Comparison of ENCODE assay signal across 21 cellular contexts in genomic region chr12:62716037-62716436, GRCh38.
DNase-seq lines count a peak whose midpoint lies in the region; ATAC-seq, FAIRE-seq and TF ChIP-seq lines count a peak whose summit lies in the region.
"Had no signal": no experiment of that assay in that cellular context is flagged by ENCODE, and none has a peak within 500 bp of the region (broad histone marks: within the 10 kb centered on the region; RNA-seq: fewer than 3 reads in every experiment).

No MANE protein-coding gene starts in this region.

- H3K4me3 ChIP-seq in HepG2 (replicated peaks in 1 of 3; ENCODE audit: insufficient read depth in 1 of 3, low read depth in 2 of 3, low read length in 3 of 3) (no peak overlapping the region), right lobe of liver (no peak overlapping the region), H1 (ENCODE audit: extremely low read depth in 1 of 4, insufficient read depth in 2 of 4, low read depth in 3 of 4, low read length in 4 of 4) (no peak overlapping the region), OCI-LY7 (ENCODE audit: low read depth, low read length, poor library complexity, severe bottlenecking) (no peak overlapping the region)

- H3K4me3 Mint-ChIP-seq in nephron, result no peak overlapping the region
- H3K4me3 Mint-ChIP-seq: B cell had no signal

- no peak overlapping the region for H2BK20ac ChIP-seq in H1 (ENCODE audit: low read length)

- no peaks in the 10 kb centered on the region for H3K9me2 ChIP-seq in OCI-LY7 (ENCODE audit: insufficient read depth, low read length)
- H3K9me2 ChIP-seq: SK-N-SH had no signal

- TF ChIP-seq POLR2A in HepG2 (IDR thresholded peaks at IDR 0.05; ENCODE audit: insufficient read depth in 1 of 2, low read depth in 2 of 2, low read length in 2 of 2) (no peak), right lobe of liver (IDR thresholded peaks at IDR 0.05) (no peak), H1 (IDR thresholded peaks at IDR 0.05; ENCODE audit: control extremely low read depth in 1 of 2, low read depth in 2 of 2, low read length in 2 of 2) (no peak)

- POLR2A ChIA-PET in HepG2 (lab: Yijun Ruan, JAX) (no interaction called here), H1 (lab: Charles Lee; ENCODE audit: partially characterized antibody) (interaction anchor here (0.5 to 1.8 kb wide), 5 partner anchors 8 to 105 kb away, joined by 3 to 7 read pairs (median 4); no protein-coding TSS in a partner anchor), OCI-LY7 (lab: Charles Lee) (no interaction called here)

- H3K79me2 ChIP-seq in HepG2 (ENCODE audit: insufficient read depth, low read length) (no peaks in the 10 kb centered on the region), H1 (ENCODE audit: control insufficient read depth in 1 of 2, insufficient read depth in 2 of 2, low read length in 2 of 2) (no peaks in the 10 kb centered on the region), OCI-LY7 (ENCODE audit: insufficient read depth, low read depth, low read length) (no peaks in the 10 kb centered on the region)

- no peak for TF ChIP-seq CTCF in HepG2 (CRISPR knock-in tag; IDR thresholded peaks at IDR 0.05)
- TF ChIP-seq CTCF in right lobe of liver (IDR thresholded peaks at IDR 0.05), result no peak
- no peak for TF ChIP-seq CTCF in H1 (IDR thresholded peaks at IDR 0.05; ENCODE audit: control extremely low read depth in 1 of 3, insufficient read depth in 1 of 3, low read depth in 1 of 3, low read length in 3 of 3)
- no peak for TF ChIP-seq CTCF in nephron (IDR thresholded peaks at IDR 0.05; ENCODE audit: unreplicated experiment in 3 of 3)
- TF ChIP-seq CTCF in OCI-LY7 (conservative IDR thresholded peaks at IDR 0.05; ENCODE audit: low read length), result no peak

- no peaks in the 10 kb centered on the region for H3K79me1 ChIP-seq in H1 (ENCODE audit: low read depth, low read length)

- H2AFZ ChIP-seq in HepG2 (ENCODE audit: low read length), result no peak overlapping the region
- no peak overlapping the region for H2AFZ ChIP-seq in H1 (ENCODE audit: low read length)
- H2AFZ ChIP-seq in OCI-LY7 (ENCODE audit: low read length), result no peak overlapping the region

- H3K4me2 ChIP-seq in HepG2 (ENCODE audit: low read depth, low read length), result no peak overlapping the region
- no peak overlapping the region for H3K4me2 ChIP-seq in H1 (ENCODE audit: insufficient read depth in 1 of 2, low read depth in 2 of 2, low read length in 2 of 2)
- no peak overlapping the region for H3K4me2 ChIP-seq in OCI-LY7 (ENCODE audit: low read length)
- H3K4me2 ChIP-seq: SK-N-SH had no signal

- intact Hi-C loops in HepG2 (cut with micrococcal nuclease; ENCODE audit: unreplicated experiment) (no loop called here), right lobe of liver (cut with DNase I) (no loop called here), OCI-LY7 (cut with micrococcal nuclease; ENCODE audit: unreplicated experiment) (no loop called here)

- no peak for TF ChIP-seq RAD21 in HepG2 (CRISPR knock-in tag; IDR thresholded peaks at IDR 0.05)
- no peak for TF ChIP-seq RAD21 in H1 (IDR thresholded peaks at IDR 0.05 in 1 of 2, conservative IDR thresholded peaks at IDR 0.05 in 1 of 2; ENCODE audit: low read depth in 2 of 2, low read length in 2 of 2)

- ATAC-seq in HepG2 (no peak), right lobe of liver (no peak)
- ATAC-seq: HCT116 had no signal

- no peak overlapping the region for H3K23ac ChIP-seq in H1 (ENCODE audit: insufficient read length)

- H3K27me3 ChIP-seq in HepG2 (ENCODE audit: control insufficient read depth in 1 of 2, insufficient read depth in 2 of 2, low read length in 2 of 2) (no peaks in the 10 kb centered on the region), right lobe of liver (no peaks in the 10 kb centered on the region), H1 (replicated peaks in 1 of 4; ENCODE audit: control insufficient read depth in 3 of 4, extremely low read depth in 1 of 4, insufficient read depth in 3 of 4, low read length in 3 of 4) (no peaks in the 10 kb centered on the region)

- H4K8ac ChIP-seq in H1 (ENCODE audit: extremely low read depth, insufficient read depth, low read length), result no peak overlapping the region

- peak overlapping the region; percentile 81 to 86 (median 85) for H3K27ac Mint-ChIP-seq in nephron
- H3K27ac Mint-ChIP-seq: B cell had no signal

- H3K23me2 ChIP-seq in H1 (ENCODE audit: low read depth, low read length), result no peaks in the 10 kb centered on the region

- no peaks in the 10 kb centered on the region for H3K9me3 Mint-ChIP-seq in nephron

- H2AK5ac ChIP-seq in H1 (ENCODE audit: low read depth, low read length), result no peak overlapping the region; the same call in 1 of the 2 replicates

- H3K18ac ChIP-seq in H1 (ENCODE audit: extremely low read depth, low read length), result no peak overlapping the region

- H3K4ac ChIP-seq in H1 (replicated peaks; ENCODE audit: insufficient read length, low read depth, low read length), result no peak overlapping the region

- H2BK120ac ChIP-seq in H1 (replicated peaks; ENCODE audit: low read depth, low read length), result no peak overlapping the region

- H3K36me3 Mint-ChIP-seq in nephron (ENCODE audit: low read depth), result peaks cover 8% of the 10 kb centered on the region

- DNase-seq in HepG2 (ENCODE audit: low spot score), result no peak
- no peak for DNase-seq in right lobe of liver
- no peak for DNase-seq in H1 (ENCODE audit: low read depth in 1 of 2, low spot score in 2 of 2)
- DNase-seq in OCI-LY7 (ENCODE audit: low spot score), result no peak
- no peak for DNase-seq in AML-193 (lab: John Stamatoyannopoulos, UW)
- DNase-seq in NCI-H2227 treated with DMSO at 0.1 percent for 48 hours (lab: John Stamatoyannopoulos, UW), result no peak
- no peak for DNase-seq in DMS153 treated with DMSO at 0.1 percent for 48 hours (lab: John Stamatoyannopoulos, UW; ENCODE audit: unreplicated experiment)
- DNase-seq: DMS79, GOT3, MV-4-11, NCI-H1105 treated with DMSO at 0.1 percent for 48 hours, NCI-H2029 treated with DMSO at 0.1 percent for 48 hours, NCI-H2171, NCI-H446 treated with DMSO at 0.1 percent for 48 hours, NCI-H526 treated with DMSO at 0.1 percent for 48 hours, SIG-M5, SK-N-SH had no signal

- H3K9ac ChIP-seq in HepG2 (ENCODE audit: insufficient read depth, low read depth, low read length), result no peak overlapping the region
- H3K9ac ChIP-seq in H1 (replicated peaks in 1 of 4; ENCODE audit: extremely low read depth in 1 of 4, low read depth in 3 of 4, low read length in 3 of 4), result no peak overlapping the region
- H3K9ac ChIP-seq: SK-N-SH had no signal

- TF ChIP-seq EP300 in HepG2 (IDR thresholded peaks at IDR 0.05; ENCODE audit: low read depth in 2 of 2, low read length in 2 of 2) (no peak), HepG2 (CRISPR knock-in tag; IDR thresholded peaks at IDR 0.05; ENCODE audit: borderline replicate concordance) (no peak), H1 (IDR thresholded peaks at IDR 0.05; ENCODE audit: borderline replicate concordance in 1 of 2, low read depth in 2 of 2, low read length in 2 of 2) (no peak)

- H2BK5ac ChIP-seq in H1 (ENCODE audit: low read depth, low read length), result peak overlapping the region; percentile 53; the same call in 1 of the 2 replicates

- BruUV-seq in HepG2 (replicated peaks; lab: Mats Ljungman, UMichigan) (no TSS peak), OCI-LY7 (replicated peaks; lab: Mats Ljungman, UMichigan) (no TSS peak)

- H3K27me3 Mint-ChIP-seq in nephron (ENCODE audit: low read depth), result peaks cover 4% of the 10 kb centered on the region
- H3K27me3 Mint-ChIP-seq: B cell had no signal

- no peak overlapping the region for H3K14ac ChIP-seq in H1 (ENCODE audit: insufficient read length)

- 97% methylated on average over 3 of the region's 3 CpGs for WGBS in HepG2 (ENCODE audit: low lambda C conversion rate)
- WGBS in right lobe of liver (ENCODE audit: insufficient coverage, low coverage, low lambda C conversion rate, missing lambda C conversion rate), result 93% methylated on average over 3 of the region's 3 CpGs
- 83% methylated on average over 3 of the region's 3 CpGs; no CpG with 5 or more reads in 1 of the 2 experiments for WGBS in H1 (ENCODE audit: extremely low coverage in 1 of 2, insufficient coverage in 1 of 2, insufficient read length in 1 of 2, insufficient replicate concordance in 2 of 2, low coverage in 1 of 2, low lambda C conversion rate in 2 of 2, missing lambda C conversion rate in 1 of 2), 2 experiments

- no peak overlapping the region for H2BK12ac ChIP-seq in H1 (ENCODE audit: low read depth, low read length)

- H4K5ac ChIP-seq in H1 (ENCODE audit: insufficient read length, low read depth, low read length), result no peak overlapping the region

- FAIRE-seq in HepG2 (lab: Jason Lieb, UNC) (no peak), H1 (lab: Jason Lieb, UNC) (no peak)
- FAIRE-seq: D721Med had no signal

- in situ Hi-C loops in HepG2 (cut with HindIII; ENCODE audit: extremely low pct_ligation_motif_present, low pct_unique_long_range_greater_than_20kb), result no loop called here

- H4K91ac ChIP-seq in H1 (replicated peaks; ENCODE audit: insufficient read length, low read length), result no peak overlapping the region

- H3K4me1 ChIP-seq in HepG2 (ENCODE audit: insufficient read depth, low read length) (no peaks in the 10 kb centered on the region), right lobe of liver (no peaks in the 10 kb centered on the region), H1 (replicated peaks in 1 of 4; ENCODE audit: control insufficient read depth in 3 of 4, insufficient read depth in 4 of 4, low read length in 3 of 4) (peaks cover 0 to 12% (median 9%) of the 10 kb centered on the region in 4 experiments; a peak in 6 of 7 replicates), OCI-LY7 (ENCODE audit: insufficient read depth, low read length, poor library complexity, severe bottlenecking) (no peaks in the 10 kb centered on the region)

- H3K56ac ChIP-seq in H1 (replicated peaks; ENCODE audit: insufficient read length, low read depth, low read length), result no peak overlapping the region

- H2BK15ac ChIP-seq in H1 (ENCODE audit: low read length), result no peak overlapping the region

- CTCF ChIA-PET in HepG2 (lab: Yijun Ruan, JAX; ENCODE audit: low intra/inter-chr PET ratio, low total read pairs), result no interaction called here
- CTCF ChIA-PET in H1 (lab: Charles Lee; ENCODE audit: partially characterized antibody), result interaction anchor here (1.1 to 3.5 kb wide), 4 partner anchors 10 to 84 kb away, joined by 3 to 13 read pairs (median 7); no protein-coding TSS in a partner anchor
- CTCF ChIA-PET in OCI-LY7 (lab: Charles Lee; ENCODE audit: unreplicated experiment), result no interaction called here

- H3K9me3 ChIP-seq in HepG2 (ENCODE audit: low read length) (no peaks in the 10 kb centered on the region), right lobe of liver (no peaks in the 10 kb centered on the region), H1 (ENCODE audit: insufficient read depth in 2 of 2, low read depth in 1 of 2, low read length in 1 of 2) (no peaks in the 10 kb centered on the region), OCI-LY7 (ENCODE audit: low read length) (no peaks in the 10 kb centered on the region)
- H3K9me3 ChIP-seq: SK-N-SH had no signal

- peaks cover 84% of the 10 kb centered on the region for H3K4me1 Mint-ChIP-seq in nephron
- H3K4me1 Mint-ChIP-seq: B cell had no signal

- H4K20me1 ChIP-seq in HepG2 (ENCODE audit: insufficient read depth, low read length) (no peaks in the 10 kb centered on the region), H1 (replicated peaks in 1 of 2; ENCODE audit: control insufficient read depth in 1 of 2, insufficient read depth in 2 of 2, low read length in 2 of 2) (no peaks in the 10 kb centered on the region), OCI-LY7 (ENCODE audit: insufficient read depth, low read length) (no peaks in the 10 kb centered on the region)

- H3K36me3 ChIP-seq in HepG2 (replicated peaks in 1 of 2; ENCODE audit: control insufficient read depth in 1 of 2, insufficient read depth in 2 of 2, low read length in 2 of 2) (peaks cover 33 to 91% of the 10 kb centered on the region in 2 experiments), right lobe of liver (no peaks in the 10 kb centered on the region), H1 (ENCODE audit: control insufficient read depth in 2 of 4, insufficient read depth in 4 of 4, low read length in 3 of 4) (peaks cover 0 to 2% (median 0%) of the 10 kb centered on the region in 4 experiments; a peak in 1 of 8 replicates), OCI-LY7 (ENCODE audit: insufficient read depth, low read length) (no peaks in the 10 kb centered on the region)

- H3K27ac ChIP-seq in HepG2 (ENCODE audit: extremely low read length, insufficient read depth, low read length) (no peak overlapping the region), right lobe of liver (no peak overlapping the region), H1 (ENCODE audit: low read depth, low read length) (no peak overlapping the region), OCI-LY7 (ENCODE audit: low read depth, low read length, poor library complexity, severe bottlenecking) (no peak overlapping the region)

Comparison
In these comparisons a context has a peak if more than half of its experiments do, and no peak if none do; other contexts are left out.
1. Of the 41 proteins assayed by ChIP-seq in both HepG2 and H1: peak only in HepG2: none; only in H1: KDM1A; in both: none; in neither: 40.